ENCODE assay signal across 15 cellular contexts in genomic region chr18:76412818-76413565, GRCh38.
DNase-seq lines count a peak whose midpoint lies in the region; ATAC-seq and TF ChIP-seq lines count a peak whose summit lies in the region.
"Had no signal": no experiment of that assay in that cellular context is flagged by ENCODE, and none has a peak within 500 bp of the region (broad histone marks: within the 10 kb centered on the region; RNA-seq: fewer than 3 reads in every experiment).

No MANE protein-coding gene starts in this region.

- H3K36me3 ChIP-seq in transverse colon, result no peaks in the 10 kb centered on the region
- H3K36me3 ChIP-seq: ascending aorta, gastroesophageal sphincter had no signal

- peaks cover 0 to 22% (median 4%) of the 10 kb centered on the region in 4 donors for H3K4me1 ChIP-seq in transverse colon
- H3K4me1 ChIP-seq: ascending aorta had no signal

- H3K4me3 ChIP-seq in transverse colon, result no peak overlapping the region
- H3K4me3 ChIP-seq: ascending aorta, gastroesophageal sphincter had no signal

- intact Hi-C loops in transverse colon (cut with DNase I; ENCODE audit: low total_unique reads), result loop anchor here (5.0 kb wide), 1 partner anchor 584 kb away; no protein-coding TSS in a partner anchor

- no peak for TF ChIP-seq CTCF in transverse colon (IDR thresholded peaks at IDR 0.05)

- H3K27me3 ChIP-seq in transverse colon, result no peaks in the 10 kb centered on the region
- H3K27me3 ChIP-seq: ascending aorta, gastroesophageal sphincter had no signal

- peak; percentile 71 for DNase-seq in GM03348 (ENCODE audit: low spot score)
- peak; percentile 58 for DNase-seq in astrocyte of the hippocampus (ENCODE audit: low read depth, low spot score)
- peak; percentile 38 for DNase-seq in islet precursor cell
- peak; percentile 6 for DNase-seq in transverse colon
- DNase-seq in NOMO-1 treated with DMSO at 0.1 percent for 48 hours (lab: John Stamatoyannopoulos, UW; ENCODE audit: unreplicated experiment), result no peak
- DNase-seq: activated CD4-positive, alpha-beta T cell treated with anti-CD3 and anti-CD28 coated beads for 48 hours; activated gamma-delta T cell treated with Interleukin-2 at 50 U/mL for 16 hours; GDM1; left colon; NCI-H146; SK-N-SH had no signal

- ATAC-seq in HG03521 (IDR thresholded peaks at IDR 0.05; ENCODE audit: unreplicated experiment), result no peak
- ATAC-seq in GM21576 (IDR thresholded peaks at IDR 0.05; ENCODE audit: unreplicated experiment), result no peak
- ATAC-seq: gastroesophageal sphincter, left colon had no signal

- WGBS in transverse colon (ENCODE audit: low coverage in 1 of 2), 2 donors, result 82 to 86% methylated on average over 18 to 19 of the region's 19 CpGs

- in situ Hi-C loops in transverse colon (cut with MboI; ENCODE audit: low pct_ligation_motif_present in 1 of 4, low pct_unique_long_range_greater_than_20kb in 1 of 4, low sequenced_read_pairs in 3 of 4), result no loop called here

- peak overlapping the region in 1 of 4 donors; percentile 1 for H3K27ac ChIP-seq in transverse colon
- H3K27ac ChIP-seq: ascending aorta, gastroesophageal sphincter had no signal

- no peaks in the 10 kb centered on the region for H3K9me3 ChIP-seq in transverse colon
- H3K9me3 ChIP-seq: ascending aorta, gastroesophageal sphincter, SK-N-SH had no signal

- TF ChIP-seq EP300 in transverse colon (IDR thresholded peaks at IDR 0.05; ENCODE audit: low read depth), result no peak

- TF ChIP-seq POLR2A in transverse colon (IDR thresholded peaks at IDR 0.05), result no peak
